In the genomic region with DNA sequence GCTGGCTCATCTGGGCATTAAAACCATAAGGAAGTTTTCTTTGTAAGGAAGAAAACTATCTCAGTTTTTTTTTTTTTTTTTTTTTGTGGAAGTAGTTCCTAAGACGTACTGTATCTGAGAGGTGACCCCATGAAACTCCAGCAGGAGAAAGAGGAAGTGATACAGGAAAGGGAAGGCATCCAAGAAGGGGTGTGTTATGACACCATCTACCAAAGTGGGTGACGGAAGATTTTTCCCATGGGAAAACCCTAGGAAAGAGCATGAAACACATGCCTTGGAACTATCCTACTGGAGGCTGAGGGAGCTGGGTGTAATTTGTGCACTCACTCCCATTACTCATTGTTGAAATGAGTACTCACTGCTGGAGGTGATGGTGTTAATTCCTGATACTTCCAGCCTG, we compare ENCODE assay signal across 20 cellular contexts.
A peak's percentile ranks its signal among the peaks of the same experiment; 100 is the strongest.
DNase-seq lines count a peak whose midpoint lies in the region; ATAC-seq, FAIRE-seq and TF ChIP-seq lines count a peak whose summit lies in the region.
"Had no signal": no experiment of that assay in that cellular context is flagged by ENCODE, and none has a peak within 500 bp of the region (broad histone marks: within the 10 kb centered on the region; RNA-seq: fewer than 3 reads in every experiment).

No MANE protein-coding gene starts in this region.

- H3K4me2 ChIP-seq in IMR-90 (ENCODE audit: low read depth, low read length), result no peak overlapping the region
- no peak overlapping the region for H3K4me2 ChIP-seq in GM12878 (ENCODE audit: control insufficient read depth, insufficient read depth)

- H3K9ac ChIP-seq in IMR-90 (ENCODE audit: low read depth, low read length), result no peak overlapping the region
- no peak overlapping the region for H3K9ac ChIP-seq in GM12878 (ENCODE audit: control insufficient read depth, insufficient read depth, low read length)

- H3K4me1 Mint-ChIP-seq in activated naive CD4-positive, alpha-beta T cell treated with anti-CD3 and anti-CD28 coated beads, Interleukin-2, amount 50 U/mL, for 24 hours, result no peaks in the 10 kb centered on the region
- no peaks in the 10 kb centered on the region for H3K4me1 Mint-ChIP-seq in activated naive CD4-positive, alpha-beta T cell treated with anti-CD3 and anti-CD28 coated beads for 36 hours (ENCODE audit: low read depth)
- H3K4me1 Mint-ChIP-seq: CD4-positive, CD25-positive, alpha-beta regulatory T cell had no signal

- WGBS in IMR-90 (ENCODE audit: extremely low coverage in 2 of 2, insufficient read length in 1 of 2), 2 experiments, result no CpG with 5 or more reads among the region's 2 CpGs
- WGBS in GM12878 (ENCODE audit: insufficient coverage, insufficient replicate concordance, low lambda C conversion rate, missing lambda C conversion rate), result 6% methylated on average over 2 of the region's 2 CpGs
- 67 to 75% (median 69%) methylated on average over 2 of the region's 2 CpGs for whole genome bisulfite sequencing in adrenal gland, 4 donors

- no peak overlapping the region for H2AK9ac ChIP-seq in IMR-90 (replicated peaks; ENCODE audit: low read depth, low read length, poor library complexity)

- H3K9me3 Mint-ChIP-seq in activated naive CD4-positive, alpha-beta T cell treated with anti-CD3 and anti-CD28 coated beads, Interleukin-2, amount 50 U/mL, for 24 hours, result peaks cover 11% of the 10 kb centered on the region
- H3K9me3 Mint-ChIP-seq in activated naive CD4-positive, alpha-beta T cell treated with anti-CD3 and anti-CD28 coated beads for 36 hours, result peaks cover 11% of the 10 kb centered on the region

- SMC1A ChIA-PET in GM12878 (lab: Charles Lee; ENCODE audit: uncharacterized antibody, unreplicated experiment), result no interaction called here

- peak overlapping the region; percentile 33; the same call in 1 of the 2 replicates for H3K18ac ChIP-seq in IMR-90 (ENCODE audit: low read depth, low read length)

- H3K14ac ChIP-seq in IMR-90 (replicated peaks; ENCODE audit: low read depth, low read length), result peak overlapping the region; percentile 23; the same call in 1 of the 2 replicates

- no TSS peak for BruUV-seq in IMR-90 (replicated peaks; lab: Mats Ljungman, UMichigan)
- no TSS peak for BruUV-seq in GM12878 (replicated peaks; lab: Mats Ljungman, UMichigan)

- H4K20me1 ChIP-seq in IMR-90 (ENCODE audit: insufficient read depth, low read length), result no peaks in the 10 kb centered on the region
- no peaks in the 10 kb centered on the region for H4K20me1 ChIP-seq in GM12878 (ENCODE audit: control insufficient read depth, insufficient read depth)

- no peaks in the 10 kb centered on the region for H3K79me1 ChIP-seq in IMR-90 (ENCODE audit: low read depth in 1 of 2, low read length in 2 of 2)

- dilution Hi-C loops in IMR-90 (cut with HindIII; ENCODE audit: low sequenced_read_pairs, unreplicated experiment), result no loop called here

- peak overlapping the region; percentile 44 for H3K27ac Mint-ChIP-seq in activated naive CD4-positive, alpha-beta T cell treated with anti-CD3 and anti-CD28 coated beads, Interleukin-2, amount 50 U/mL, for 24 hours
- H3K27ac Mint-ChIP-seq in activated naive CD4-positive, alpha-beta T cell treated with anti-CD3 and anti-CD28 coated beads for 36 hours, result no peak overlapping the region
- H3K27ac Mint-ChIP-seq: CD4-positive, CD25-positive, alpha-beta regulatory T cell had no signal

- H3K56ac ChIP-seq in IMR-90 (ENCODE audit: extremely low read depth, insufficient read depth, low read length), result no peak overlapping the region

- H3K36me3 Mint-ChIP-seq in activated naive CD4-positive, alpha-beta T cell treated with anti-CD3 and anti-CD28 coated beads, Interleukin-2, amount 50 U/mL, for 24 hours, result no peaks in the 10 kb centered on the region
- H3K36me3 Mint-ChIP-seq in activated naive CD4-positive, alpha-beta T cell treated with anti-CD3 and anti-CD28 coated beads for 36 hours (ENCODE audit: low read depth), result no peaks in the 10 kb centered on the region
- H3K36me3 Mint-ChIP-seq: CD4-positive, CD25-positive, alpha-beta regulatory T cell had no signal

- H3K4me3 Mint-ChIP-seq in activated naive CD4-positive, alpha-beta T cell treated with anti-CD3 and anti-CD28 coated beads, Interleukin-2, amount 50 U/mL, for 24 hours, result no peak overlapping the region
- H3K4me3 Mint-ChIP-seq in activated naive CD4-positive, alpha-beta T cell treated with anti-CD3 and anti-CD28 coated beads for 36 hours, result no peak overlapping the region
- H3K4me3 Mint-ChIP-seq: CD4-positive, CD25-positive, alpha-beta regulatory T cell had no signal

- H4K91ac ChIP-seq in IMR-90 (ENCODE audit: insufficient read depth, low read depth, low read length), result peak overlapping the region; percentile 44

- TF ChIP-seq RAD21 in IMR-90 (IDR thresholded peaks at IDR 0.05; ENCODE audit: low read length) (no peak), GM12878 (IDR thresholded peaks at IDR 0.05; ENCODE audit: insufficient read depth, low read depth, low read length) (no peak)

- in situ Hi-C loops in IMR-90 (cut with MboI; ENCODE audit: low sequenced_read_pairs), result no loop called here
- in situ Hi-C loops in GM12878 (cut with MboI), result no loop called here

- peak overlapping the region; percentile 28; the same call in 1 of the 2 replicates for H2BK120ac ChIP-seq in IMR-90 (ENCODE audit: low read depth, low read length)

- POLR2A ChIA-PET in IMR-90 (lab: Charles Lee; ENCODE audit: unreplicated experiment), result no interaction called here
- POLR2A ChIA-PET in GM12878 (lab: Charles Lee), result no interaction called here

- intact Hi-C loops in activated naive CD4-positive, alpha-beta T cell treated with anti-CD3 and anti-CD28 coated beads for 36 hours (cut with micrococcal nuclease), result loop anchor here (10.0 kb wide), 1 partner anchor 449 kb away; no protein-coding TSS in a partner anchor
- intact Hi-C loops in IMR-90 (cut with micrococcal nuclease), result no loop called here
- intact Hi-C loops in GM12878 (cut with micrococcal nuclease; ENCODE audit: unreplicated experiment), result no loop called here
- intact Hi-C loops in left ventricle myocardium inferior (cut with micrococcal nuclease), result no loop called here
- intact Hi-C loops in adrenal gland (cut with DNase I), result no loop called here

- TF ChIP-seq CTCF in IMR-90 (conservative IDR thresholded peaks at IDR 0.05; ENCODE audit: low read depth, low read length) (no peak), GM12878 (IDR thresholded peaks at IDR 0.05 in 2 of 3, conservative IDR thresholded peaks at IDR 0.05 in 1 of 3; ENCODE audit: control insufficient read depth in 2 of 3, extremely low read depth in 1 of 3, insufficient read depth in 1 of 3, low read depth in 3 of 3, low read length in 3 of 3) (no peak), left ventricle myocardium inferior (IDR thresholded peaks at IDR 0.05; ENCODE audit: borderline replicate concordance) (no peak), GM10266 (IDR thresholded peaks at IDR 0.05; ENCODE audit: control insufficient read depth, insufficient read depth, low read depth, missing control alignments) (no peak), adrenal gland (IDR thresholded peaks at IDR 0.05) (no peak)

- H3K9me3 ChIP-seq in IMR-90 (ENCODE audit: control insufficient read depth, insufficient read depth, low read length) (peaks cover 6% of the 10 kb centered on the region), GM12878 (replicated peaks; ENCODE audit: control insufficient read depth, insufficient read depth, low read length) (peaks cover 4% of the 10 kb centered on the region; the same call in 1 of the 3 replicates), left ventricle myocardium inferior (replicated peaks) (peaks cover 20% of the 10 kb centered on the region), adrenal gland (replicated peaks in 1 of 3) (no peaks in the 10 kb centered on the region)
- H3K9me3 ChIP-seq: MG63 had no signal

- H3K27ac ChIP-seq in IMR-90 (ENCODE audit: insufficient read depth, low read length) (no peak overlapping the region), GM12878 (ENCODE audit: control insufficient read depth, insufficient read depth) (no peak overlapping the region), left ventricle myocardium inferior (replicated peaks) (no peak overlapping the region), adrenal gland (no peak overlapping the region)

- no peak overlapping the region for H2AFZ ChIP-seq in IMR-90 (replicated peaks; ENCODE audit: low read length, poor library complexity)
- no peak overlapping the region for H2AFZ ChIP-seq in GM12878 (ENCODE audit: control insufficient read depth, low read depth, low read length)

- H3K4me3 ChIP-seq in IMR-90 (ENCODE audit: insufficient read depth, low read depth, low read length) (no peak overlapping the region), GM12878 (no peak overlapping the region), left ventricle myocardium inferior (no peak overlapping the region), adrenal gland (no peak overlapping the region)
- H3K4me3 ChIP-seq: MG63 had no signal

- H2BK15ac ChIP-seq in IMR-90 (ENCODE audit: low read depth, low read length), result peak overlapping the region; percentile 30; the same call in 2 of the 3 replicates

- H2BK5ac ChIP-seq in IMR-90 (ENCODE audit: low read depth, low read length, poor library complexity, severe bottlenecking), result no peak overlapping the region

- H3K4ac ChIP-seq in IMR-90 (ENCODE audit: low read depth, low read length), result peak overlapping the region; percentile 31; the same call in 1 of the 2 replicates

- no peak for TF ChIP-seq EP300 in GM12878 (IDR thresholded peaks at IDR 0.05; ENCODE audit: borderline replicate concordance in 1 of 2, control insufficient read depth in 1 of 2, low read depth in 2 of 2, low read length in 2 of 2)

- peak overlapping the region; percentile 11 for H2BK20ac ChIP-seq in IMR-90 (ENCODE audit: low read depth, low read length)

- peaks cover 2% of the 10 kb centered on the region for H3K27me3 Mint-ChIP-seq in activated naive CD4-positive, alpha-beta T cell treated with anti-CD3 and anti-CD28 coated beads, Interleukin-2, amount 50 U/mL, for 24 hours
- H3K27me3 Mint-ChIP-seq in activated naive CD4-positive, alpha-beta T cell treated with anti-CD3 and anti-CD28 coated beads for 36 hours (ENCODE audit: low read depth), result no peaks in the 10 kb centered on the region

- no peak for FAIRE-seq in GM12878 (lab: Jason Lieb, UNC)
- FAIRE-seq: A204.1, GM19239 had no signal

- ATAC-seq in IMR-90 (ENCODE audit: low read depth), result no peak
- no peak for ATAC-seq in GM12878

- peak overlapping the region; percentile 77 for H2AK5ac ChIP-seq in IMR-90 (ENCODE audit: low read depth, low read length)

- RAD21 ChIA-PET in GM12878 (lab: Charles Lee; ENCODE audit: unreplicated experiment), result no interaction called here

- no peak for TF ChIP-seq POLR2A in IMR-90 (IDR thresholded peaks at IDR 0.05; ENCODE audit: low read depth, low read length)
- TF ChIP-seq POLR2A in GM12878 (IDR thresholded peaks at IDR 0.05; ENCODE audit: low read depth, low read length), result no peak
- no peak for TF ChIP-seq POLR2A in adrenal gland (IDR thresholded peaks at IDR 0.05)

- H3K79me2 ChIP-seq in GM12878 (ENCODE audit: control insufficient read depth, insufficient read depth, low read length), result no peaks in the 10 kb centered on the region

- no peaks in the 10 kb centered on the region for H3K27me3 ChIP-seq in IMR-90 (ENCODE audit: control insufficient read depth, insufficient read depth, low read length)
- H3K27me3 ChIP-seq in GM12878 (replicated peaks in 1 of 2; ENCODE audit: control insufficient read depth in 2 of 2, insufficient read depth in 2 of 2, low read length in 1 of 2), result no peaks in the 10 kb centered on the region
- H3K27me3 ChIP-seq in left ventricle myocardium inferior (ENCODE audit: low read depth), result no peaks in the 10 kb centered on the region
- H3K27me3 ChIP-seq in adrenal gland, result no peaks in the 10 kb centered on the region
- H3K27me3 ChIP-seq: MG63 had no signal

- peak overlapping the region; percentile 8; the same call in 1 of the 2 replicates for H4K5ac ChIP-seq in IMR-90 (ENCODE audit: low read depth, low read length)

- CTCF ChIA-PET in activated naive CD4-positive, alpha-beta T cell treated with anti-CD3 and anti-CD28 coated beads for 36 hours (lab: Charles Lee), result no interaction called here
- CTCF ChIA-PET in IMR-90 (lab: Yijun Ruan, JAX), result interaction anchor here (0.6 kb wide), 1 partner anchor 507 kb away, joined by 4 read pairs; no protein-coding TSS in a partner anchor
- CTCF ChIA-PET in GM12878 (lab: Yijun Ruan, JAX), result no interaction called here

- H3K9me1 ChIP-seq in IMR-90 (ENCODE audit: insufficient read depth, low read length), result no peaks in the 10 kb centered on the region

- DNase-seq in activated naive CD4-positive, alpha-beta T cell treated with anti-CD3 and anti-CD28 coated beads for 36 hours, result no peak
- peak; percentile 15 for DNase-seq in IMR-90
- no peak for DNase-seq in GM12878 (ENCODE audit: low read depth, low spot score)
- peak; percentile 19 for DNase-seq in medulla oblongata (ENCODE audit: extremely low spot score)
- no peak for DNase-seq in left ventricle myocardium inferior
- DNase-seq in GM10266 (ENCODE audit: extremely low spot score), result no peak
- no peak for DNase-seq in adrenal gland
- DNase-seq: CD4-positive, CD25-positive, alpha-beta regulatory T cell; DMS79 treated with DMSO at 0.1 percent for 48 hours; Karpas-422; MG63; NCI-H1105; NCI-H146; NCI-H2029; NCI-H2227 treated with DMSO at 0.1 percent for 48 hours; NCI-H510A; Right ventricle myocardium superior had no signal

- no peaks in the 10 kb centered on the region for H3K36me3 ChIP-seq in IMR-90 (ENCODE audit: control insufficient read depth, insufficient read depth, low read length)
- no peaks in the 10 kb centered on the region for H3K36me3 ChIP-seq in GM12878 (ENCODE audit: control insufficient read depth in 2 of 2, insufficient read depth in 2 of 2, low read length in 1 of 2)
- no peaks in the 10 kb centered on the region for H3K36me3 ChIP-seq in left ventricle myocardium inferior
- no peaks in the 10 kb centered on the region for H3K36me3 ChIP-seq in adrenal gland (replicated peaks in 1 of 2)
- H3K36me3 ChIP-seq: MG63 had no signal

- peak overlapping the region; percentile 4 to 12; a peak in 1 of 4 replicates for H4K8ac ChIP-seq in IMR-90 (ENCODE audit: low read depth in 2 of 2, low read length in 2 of 2)

- H3K23ac ChIP-seq in IMR-90 (ENCODE audit: low read depth, low read length), result no peak overlapping the region

- H3K4me1 ChIP-seq in IMR-90 (ENCODE audit: control insufficient read depth, insufficient read depth, low read length) (peaks cover 8% of the 10 kb centered on the region), GM12878 (ENCODE audit: control insufficient read depth, insufficient read depth, low read length) (no peaks in the 10 kb centered on the region; the same call in 1 of the 2 replicates), left ventricle myocardium inferior (no peaks in the 10 kb centered on the region), adrenal gland (replicated peaks in 1 of 2) (no peaks in the 10 kb centered on the region)

Comparison
In these comparisons a context has a peak if more than half of its experiments do, and no peak if none do; other contexts are left out.
1. DNase-seq: peak in IMR-90 (single experiment) and medulla oblongata (single experiment); none in activated naive CD4-positive, alpha-beta T cell treated with anti-CD3 and anti-CD28 coated beads for 36 hours (single experiment), GM12878 (single experiment), left ventricle myocardium inferior (single experiment), GM10266 (single experiment) and adrenal gland (0 of 7).